In the genomic region with DNA sequence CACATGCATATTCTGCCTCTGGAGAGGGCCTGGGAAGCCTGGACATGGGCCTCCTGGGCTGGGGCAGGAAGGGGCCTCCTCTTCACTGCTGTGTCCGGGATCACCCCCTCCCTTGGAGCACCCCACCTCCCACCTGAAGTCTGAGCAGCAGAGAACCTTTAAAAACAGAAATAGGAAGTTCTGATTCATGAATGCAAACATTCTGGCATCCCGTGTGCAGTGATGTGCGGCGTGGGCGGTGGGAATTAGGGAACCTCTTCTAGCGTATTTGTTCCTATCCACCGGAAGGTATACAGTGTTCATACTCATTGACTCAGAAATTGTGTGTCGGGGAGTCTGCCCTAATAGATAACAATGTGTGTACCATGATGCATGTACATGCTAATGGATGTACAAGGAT, we compare ENCODE assay signal across 27 cellular contexts. TPM values are rescaled to one million over a fixed set of nuclear protein-coding genes. Genes with fewer than 3 reads are reported as not detected.
DNase-seq lines count a peak whose midpoint lies in the region; FAIRE-seq and TF ChIP-seq lines count a peak whose summit lies in the region.
"Had no signal": no experiment of that assay in that cellular context is flagged by ENCODE, and none has a peak within 500 bp of the region (broad histone marks: within the 10 kb centered on the region; RNA-seq: fewer than 3 reads in every experiment).

No MANE protein-coding gene starts in this region.

- FAIRE-seq in bronchial epithelial cell (lab: Jason Lieb, UNC), result no peak
- FAIRE-seq: islet of Langerhans, K562 had no signal

- DNase-seq in DMS53 (lab: John Stamatoyannopoulos, UW), result peak; percentile 67
- DNase-seq in Karpas-422, result peak; percentile 83
- DNase-seq in bronchial epithelial cell (ENCODE audit: low read depth), result peak; percentile 63
- peak; percentile 31 for DNase-seq in posterior vena cava (ENCODE audit: low spot score)
- no peak for DNase-seq in colonic mucosa
- DNase-seq in germinal center (ENCODE audit: low spot score), result no peak
- no peak for DNase-seq in stimulated activated CD4-positive, alpha-beta T cell treated with anti-CD3 and anti-CD28 coated beads, Interleukin-12 subunit alpha, Interleukin-12 subunit beta, amount 100 ng/mL, for 4 hours
- DNase-seq: activated CD4-positive, alpha-beta memory T cell treated with anti-CD3 and anti-CD28 coated beads for 36 hours; activated naive CD8-positive, alpha-beta T cell treated with anti-CD3 and anti-CD28 coated beads, Interleukin-2, amount 10 ng/mL, durations not matched to agents 7 days and 5 days; central memory CD4-positive, alpha-beta T cell; left ventricle myocardium superior; NCI-H2081; NCI-H748 treated with DMSO at 0.1 percent for 48 hours; ovary; retina; SJCRH30; stimulated activated CD4-positive, alpha-beta T cell treated with anti-CD3 and anti-CD28 coated beads, Interleukin-4, amount 100 ng/mL, for 24 hours; T-cell; upper lobe of right lung had no signal

- H3K4me3 ChIP-seq in Karpas-422 (ENCODE audit: low read length) (peak overlapping the region; percentile 6; the same call in 1 of the 2 replicates), bronchial epithelial cell (ENCODE audit: low read depth, low read length) (no peak overlapping the region), colonic mucosa (no peak overlapping the region)
- H3K4me3 ChIP-seq: ascending aorta, dorsolateral prefrontal cortex, K562, MG63, ovary, SJCRH30, suprapubic skin, upper lobe of right lung had no signal

- no peaks in the 10 kb centered on the region for H4K20me1 ChIP-seq in Karpas-422 (ENCODE audit: insufficient read depth, low read depth, low read length)

- H3K27ac ChIP-seq in Karpas-422 (ENCODE audit: low read length) (peak overlapping the region; percentile 93), colonic mucosa (no peak overlapping the region)
- H3K27ac ChIP-seq: ascending aorta, ovary, SJCRH30, suprapubic skin, upper lobe of right lung had no signal

- peak overlapping the region; percentile 84 for H3K4me2 ChIP-seq in Karpas-422 (ENCODE audit: low read depth, low read length, poor library complexity, severe bottlenecking)

- H3K79me2 ChIP-seq in Karpas-422 (ENCODE audit: low read length), result peaks cover 21% of the 10 kb centered on the region

- H3K9me3 ChIP-seq in Karpas-422 (ENCODE audit: low read length) (no peaks in the 10 kb centered on the region), colonic mucosa (no peaks in the 10 kb centered on the region)
- H3K9me3 ChIP-seq: ascending aorta, MG63, ovary, SJCRH30, suprapubic skin, upper lobe of right lung had no signal

- peak overlapping the region; percentile 15; the same call in 1 of the 2 replicates for H2AFZ ChIP-seq in Karpas-422 (ENCODE audit: low read length)

- no peak for TF ChIP-seq CTCF in bronchial epithelial cell (IDR thresholded peaks at IDR 0.05; ENCODE audit: insufficient read depth, low read length, severe bottlenecking)
- no peak for TF ChIP-seq CTCF in colonic mucosa (IDR thresholded peaks at IDR 0.05)

- H3K9ac ChIP-seq in Karpas-422 (ENCODE audit: low read length) (peak overlapping the region; percentile 85), colonic mucosa (ENCODE audit: low read depth in 2 of 2, low read length in 2 of 2) (no peak overlapping the region)

- no peaks in the 10 kb centered on the region for H3K27me3 ChIP-seq in Karpas-422 (ENCODE audit: low read length)
- peaks cover 13% of the 10 kb centered on the region for H3K27me3 ChIP-seq in bronchial epithelial cell (ENCODE audit: control insufficient read depth, insufficient read depth, low read length)
- no peaks in the 10 kb centered on the region for H3K27me3 ChIP-seq in colonic mucosa
- H3K27me3 ChIP-seq: ascending aorta, dorsolateral prefrontal cortex, MG63, ovary, SJCRH30, suprapubic skin, upper lobe of right lung had no signal

- intact Hi-C loops in posterior vena cava (cut with DNase I), result loop anchor here in 1 of 2 donors (5.0 kb wide), 1 partner anchor 33 kb away; no protein-coding TSS in a partner anchor
- intact Hi-C loops in colonic mucosa (cut with DNase I), result no loop called here

- H3K36me3 ChIP-seq in Karpas-422 (ENCODE audit: insufficient read depth, low read length), result peaks cover 19% of the 10 kb centered on the region; the same call in 1 of the 2 replicates
- H3K36me3 ChIP-seq in bronchial epithelial cell (ENCODE audit: control insufficient read depth, insufficient read depth, low read length), result no peaks in the 10 kb centered on the region
- no peaks in the 10 kb centered on the region for H3K36me3 ChIP-seq in colonic mucosa
- H3K36me3 ChIP-seq: MG63, ovary, SJCRH30 had no signal

- H3K4me1 ChIP-seq in Karpas-422 (ENCODE audit: low read length), result peaks cover 89% of the 10 kb centered on the region
- H3K4me1 ChIP-seq in colonic mucosa, result no peaks in the 10 kb centered on the region
- H3K4me1 ChIP-seq: ascending aorta had no signal

- no peaks in the 10 kb centered on the region for H3K9me2 ChIP-seq in Karpas-422 (replicated peaks; ENCODE audit: insufficient read depth, low read length)

RNA-seq across cellular contexts. Expression of a gene that starts 46.2 kb away (rescaled TPM):
- total RNA-seq in Karpas-422 (2014; rRNA removed; shearing (Covaris generic); ENCODE audit: low replicate concordance), result 0.07 and 0.11 TPM in 2 replicates
- total RNA-seq in bronchial epithelial cell (0.64 and 1.1 TPM in 2 replicates), posterior vena cava (100 to 1,000 TPM in 1 of 2 donors, 10 to 100 TPM in 1; 70.8 to 122 TPM), colonic mucosa (1 to 10 TPM; 2.2 to 3.6 TPM)
- total RNA-seq: HT-29; K562; natural killer cell treated with Interleukin-12 subunit alpha and Interleukin-12 subunit beta and Interleukin-15 and Interleukin-18, amount 100 ng/mL, for 72 hours; SJCRH30 had no signal

Comparison
In these comparisons a context has a peak if more than half of its experiments do, and no peak if none do; other contexts are left out.
1. DNase-seq: peak in DMS53 (single experiment), Karpas-422 (single experiment), bronchial epithelial cell (single experiment) and posterior vena cava (single experiment); none in colonic mucosa (single experiment), germinal center (single experiment) and stimulated activated CD4-positive, alpha-beta T cell treated with anti-CD3 and anti-CD28 coated beads, Interleukin-12 subunit alpha, Interleukin-12 subunit beta, amount 100 ng/mL, for 4 hours (single experiment).
2. RNA of a gene that starts 46.2 kb away (total RNA-seq): 70.8 to 122 TPM in posterior vena cava; 2.2 to 3.6 TPM in colonic mucosa, 0.64 to 1.1 TPM in bronchial epithelial cell and 0.07 to 0.11 TPM in Karpas-422; every median in the first group is over 10 times any median in the second.